In the genomic region with DNA sequence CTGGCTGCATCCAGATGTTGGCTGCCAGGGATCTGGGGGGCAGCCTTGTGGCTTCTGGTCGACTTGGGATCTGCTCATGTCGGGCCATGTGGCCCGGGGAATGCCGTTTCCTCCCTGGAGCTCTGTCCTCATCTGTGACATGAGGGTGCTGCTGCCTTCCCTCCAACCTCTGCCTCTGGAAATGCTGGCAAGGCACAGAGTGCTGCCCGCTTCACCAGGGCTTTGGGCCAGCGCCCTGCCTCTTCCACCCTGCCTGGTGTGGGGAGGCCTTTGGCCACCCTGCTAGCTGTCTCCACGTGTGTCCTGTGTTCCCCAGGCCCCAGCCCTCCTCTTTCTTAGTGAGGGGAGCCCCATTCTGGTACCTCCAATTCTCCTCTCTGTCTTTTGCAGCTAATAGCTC, we compare ENCODE assay signal across 18 cellular contexts. TPM values are rescaled to one million over a fixed set of nuclear protein-coding genes. Genes with fewer than 3 reads are reported as not detected.
DNase-seq lines count a peak whose midpoint lies in the region; ATAC-seq, FAIRE-seq and TF ChIP-seq lines count a peak whose summit lies in the region.
"Had no signal": no experiment of that assay in that cellular context is flagged by ENCODE, and none has a peak within 500 bp of the region (broad histone marks: within the 10 kb centered on the region; RNA-seq: fewer than 3 reads in every experiment).

No MANE protein-coding gene starts in this region.

- no peak overlapping the region for H3K4me3 ChIP-seq in kidney (ENCODE audit: low read length in 2 of 2)
- H3K4me3 ChIP-seq: BLaER1 treated with 17β-estradiol and CSF1 and Interleukin-3, amounts not matched to agents 10 nM and 100 nM; K562; PC-9 had no signal

- H3K36me3 ChIP-seq in kidney (ENCODE audit: control insufficient read depth in 1 of 2, insufficient read depth in 2 of 2, low read length in 2 of 2): no peaks in the 10 kb centered on the region
- H3K36me3 ChIP-seq: BLaER1 treated with 17β-estradiol and CSF1 and Interleukin-3, amounts not matched to agents 10 nM and 100 nM had no signal

- H3K4me1 ChIP-seq in kidney (ENCODE audit: control insufficient read depth in 1 of 2, insufficient read depth in 1 of 2, low read depth in 1 of 2, low read length in 2 of 2): peaks cover 15 to 28% of the 10 kb centered on the region in 2 donors

- no peak overlapping the region for H3K27ac ChIP-seq in kidney (ENCODE audit: low read depth in 2 of 2, low read length in 2 of 2)
- H3K27ac ChIP-seq in RWPE1: no peak overlapping the region
- H3K27ac ChIP-seq: BLaER1 treated with 17β-estradiol and CSF1 and Interleukin-3, amounts not matched to agents 10 nM and 100 nM; HL-60; PC-9 had no signal

- FAIRE-seq in kidney (lab: Jason Lieb, UNC): no peak
- FAIRE-seq: K562 had no signal

- H3K27ac Mint-ChIP-seq in nephron progenitor cell: no peak overlapping the region

- intact Hi-C loops in Right ventricle myocardium inferior (cut with DNase I) (no loop called here), cardiac septum (cut with DNase I) (no loop called here), kidney (cut with DNase I) (no loop called here)

- TF ChIP-seq CTCF in kidney (IDR thresholded peaks at IDR 0.05; ENCODE audit: borderline replicate concordance, extremely low read depth, insufficient read depth): no peak
- no peak for TF ChIP-seq CTCF in nephron progenitor cell (IDR thresholded peaks at IDR 0.05)
- TF ChIP-seq CTCF in RWPE1 (conservative IDR thresholded peaks at IDR 0.05; ENCODE audit: low read depth): no peak

- peak overlapping the region; percentile 53 for H3K4me3 Mint-ChIP-seq in nephron progenitor cell
- H3K4me3 Mint-ChIP-seq: H9 had no signal

- H3K9me3 ChIP-seq in kidney (ENCODE audit: control insufficient read depth in 1 of 2, low read length in 2 of 2): no peaks in the 10 kb centered on the region
- H3K9me3 ChIP-seq: BLaER1 treated with 17β-estradiol and CSF1 and Interleukin-3, amounts not matched to agents 10 nM and 100 nM had no signal

- peaks cover 49% of the 10 kb centered on the region for H3K27me3 Mint-ChIP-seq in nephron progenitor cell (ENCODE audit: low read depth, poor library complexity)

- ATAC-seq in Right ventricle myocardium inferior (peak; percentile 9), HG02852 (IDR thresholded peaks at IDR 0.05; ENCODE audit: unreplicated experiment) (no peak), GM21390 (IDR thresholded peaks at IDR 0.05; ENCODE audit: unreplicated experiment) (no peak), HG03342 (IDR thresholded peaks at IDR 0.05; ENCODE audit: unreplicated experiment) (no peak)
- ATAC-seq: K562 had no signal

- no peak overlapping the region for H3K9ac ChIP-seq in kidney (ENCODE audit: low read length in 2 of 2)
- H3K9ac ChIP-seq: BLaER1 treated with 17β-estradiol and CSF1 and Interleukin-3, amounts not matched to agents 10 nM and 100 nM had no signal

- peaks cover 68% of the 10 kb centered on the region for H3K4me1 Mint-ChIP-seq in nephron progenitor cell

- no peaks in the 10 kb centered on the region for H3K36me3 Mint-ChIP-seq in nephron progenitor cell (ENCODE audit: low read depth)

- POLR2A ChIA-PET in RWPE1 (lab: Yijun Ruan, JAX; ENCODE audit: low non-redundant PET): no interaction called here

- peak; percentile 70 for DNase-seq in Right ventricle myocardium inferior (ENCODE audit: missing footprints)
- DNase-seq in cardiac septum (ENCODE audit: low spot score): no peak
- peak; percentile 63 for DNase-seq in kidney
- DNase-seq in nephron progenitor cell: no peak
- DNase-seq in RWPE1 (ENCODE audit: low spot score): no peak
- DNase-seq: COR-L47, H9, NCI-H1436 treated with DMSO at 0.1 percent for 48 hours, NCI-H226, NCI-H526, PC-9 had no signal

- H3K9me3 Mint-ChIP-seq in nephron progenitor cell: no peaks in the 10 kb centered on the region
- H3K9me3 Mint-ChIP-seq: H9 had no signal

- CTCF ChIA-PET in RWPE1 (lab: Yijun Ruan, JAX): no interaction called here

RNA-seq across cellular contexts. Expression of a gene that starts 5.8 kb away (rescaled TPM):
- 110 TPM for total RNA-seq in Right ventricle myocardium inferior
- 112 TPM for total RNA-seq in cardiac septum
- total RNA-seq in kidney: 52.5 TPM
- polyA plus RNA-seq in kidney (ENCODE audit: insufficient read depth, low read depth, low replicate concordance): 46.4 TPM

RNA-seq across cellular contexts. Expression of a gene that starts 22.0 kb away (rescaled TPM):
- total RNA-seq in Right ventricle myocardium inferior (11.6 TPM), cardiac septum (31.0 TPM), kidney (45.2 TPM)
- polyA plus RNA-seq in kidney (ENCODE audit: insufficient read depth, low read depth, low replicate concordance): 15.6 TPM

RNA-seq across cellular contexts. Expression of a gene that starts 27.3 kb away (rescaled TPM):
- total RNA-seq in Right ventricle myocardium inferior: 24.5 TPM
- 28.8 TPM for total RNA-seq in cardiac septum
- total RNA-seq in kidney: 30.8 TPM
- polyA plus RNA-seq in kidney (ENCODE audit: insufficient read depth, low read depth, low replicate concordance): 22.5 TPM

RNA-seq across cellular contexts. Expression of a gene that starts 44.0 kb away (rescaled TPM):
- total RNA-seq in Right ventricle myocardium inferior (not detected), cardiac septum (not detected), kidney (not detected)
- polyA plus RNA-seq in kidney (ENCODE audit: insufficient read depth, low read depth, low replicate concordance): not detected
- total RNA-seq: A172, H9, K562, PC-9 had no signal
- polyA plus RNA-seq: K562 had no signal

Comparison
In these comparisons a context has a peak if more than half of its experiments do, and no peak if none do; other contexts are left out.
1. DNase-seq: peak in Right ventricle myocardium inferior (single experiment) and kidney (single experiment); none in cardiac septum (single experiment), nephron progenitor cell (single experiment) and RWPE1 (single experiment).